25 cellular contexts compared by ENCODE assay signal in the genomic region with DNA sequence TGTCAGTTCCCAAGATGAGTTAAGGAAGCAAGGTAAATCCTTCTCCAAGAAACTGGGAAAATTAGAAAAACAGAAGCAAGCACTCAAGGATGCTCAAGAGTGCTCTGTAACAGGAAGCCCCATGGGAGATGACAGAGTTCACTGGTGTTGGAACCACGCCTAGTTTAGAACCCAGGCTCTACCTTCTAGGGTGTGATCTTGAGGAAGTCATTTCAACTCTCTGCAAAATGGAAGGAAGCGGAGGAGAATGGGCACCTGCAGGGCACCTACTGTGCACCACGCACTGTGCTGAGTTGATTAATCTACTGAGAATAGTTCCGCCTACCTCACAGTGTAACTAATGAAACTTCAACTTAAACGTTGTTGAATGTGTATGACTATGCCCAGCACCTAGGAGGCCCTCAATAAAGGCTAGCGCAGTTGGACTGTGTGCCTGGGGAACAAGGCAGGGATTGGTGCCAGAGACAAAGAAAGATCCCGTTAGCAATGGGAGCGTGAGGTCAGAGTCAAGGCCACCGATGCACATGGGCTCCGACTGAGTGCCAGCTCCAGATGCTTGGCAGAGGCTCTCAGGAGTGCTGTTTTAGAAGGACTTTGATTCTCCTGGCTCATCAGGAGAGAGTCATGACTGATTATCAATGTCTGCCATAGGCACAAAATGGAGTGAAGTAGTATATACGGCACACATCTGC.
A peak's percentile ranks its signal among the peaks of the same experiment; 100 is the strongest.
DNase-seq lines count a peak whose midpoint lies in the region; ATAC-seq and TF ChIP-seq lines count a peak whose summit lies in the region.
"Had no signal": no experiment of that assay in that cellular context is flagged by ENCODE, and none has a peak within 500 bp of the region (broad histone marks: within the 10 kb centered on the region; RNA-seq: fewer than 3 reads in every experiment).

No MANE protein-coding gene starts in this region.

- TF ChIP-seq POLR2A in gastrocnemius medialis (IDR thresholded peaks at IDR 0.05): no peak

- CTCF ChIA-PET in HEK293 (lab: Yijun Ruan, JAX): interaction anchor here (0.6 kb wide), 1 partner anchor 224 kb away, joined by 3 read pairs; no protein-coding TSS in a partner anchor

- intact Hi-C loops in dorsolateral prefrontal cortex (cut with DNase I): no loop called here
- intact Hi-C loops in gastrocnemius medialis (cut with DNase I; ENCODE audit: low total_unique reads): loop anchor here (10.0 kb wide), 1 partner anchor 221 kb away; a partner anchor contains a TSS

- H3K36me3 ChIP-seq in HEK293 (ENCODE audit: control insufficient read depth in 2 of 2, insufficient read depth in 1 of 2, low read length in 2 of 2): no peaks in the 10 kb centered on the region
- H3K36me3 ChIP-seq in hepatocyte (replicated peaks; ENCODE audit: insufficient read depth, low read depth): no peaks in the 10 kb centered on the region
- no peaks in the 10 kb centered on the region for H3K36me3 ChIP-seq in gastrocnemius medialis
- H3K36me3 ChIP-seq: BLaER1, colonic mucosa, spleen had no signal

- TF ChIP-seq CTCF in HEK293 (tag by site-specific recombination; IDR thresholded peaks at IDR 0.05): no peak
- TF ChIP-seq CTCF in dorsolateral prefrontal cortex (IDR thresholded peaks at IDR 0.05 in 54 of 56, conservative IDR thresholded peaks at IDR 0.05 in 2 of 56; ENCODE audit: low read depth in 1 of 56, partially characterized antibody in 56 of 56): no peak
- TF ChIP-seq CTCF in hepatocyte (IDR thresholded peaks at IDR 0.05; ENCODE audit: poor library complexity): no peak
- TF ChIP-seq CTCF in gastrocnemius medialis (IDR thresholded peaks at IDR 0.05 in 4 of 5, conservative IDR thresholded peaks at IDR 0.05 in 1 of 5): no peak

- 97% methylated on average over 11 of the region's 11 CpGs for WGBS in hepatocyte (ENCODE audit: low lambda C conversion rate, missing lambda C conversion rate)

- no peak overlapping the region for H2AFZ ChIP-seq in hepatocyte

- H3K27me3 ChIP-seq in dorsolateral prefrontal cortex (no peaks in the 10 kb centered on the region), hepatocyte (no peaks in the 10 kb centered on the region), gastrocnemius medialis (no peaks in the 10 kb centered on the region)
- H3K27me3 ChIP-seq: BLaER1, colonic mucosa, spleen had no signal

- no peaks in the 10 kb centered on the region for H3K9me2 ChIP-seq in hepatocyte (replicated peaks; ENCODE audit: insufficient read depth)

- H3K9me3 ChIP-seq in HEK293 (ENCODE audit: control insufficient read depth, insufficient read depth, low read depth, low read length) (no peaks in the 10 kb centered on the region), hepatocyte (ENCODE audit: low read depth) (no peaks in the 10 kb centered on the region), gastrocnemius medialis (no peaks in the 10 kb centered on the region)
- H3K9me3 ChIP-seq: colonic mucosa, spleen had no signal

- in situ Hi-C loops in gastrocnemius medialis (cut with MboI; ENCODE audit: low sequenced_read_pairs in 4 of 4): no loop called here

- H3K79me2 ChIP-seq in hepatocyte: no peaks in the 10 kb centered on the region

- H3K27ac ChIP-seq in HEK293 (ENCODE audit: extremely low read depth, low read depth, low read length): no peak overlapping the region
- H3K27ac ChIP-seq in dorsolateral prefrontal cortex: peak overlapping the region in 56 of 59 donors; percentile 46 to 96 (median 85)
- H3K27ac ChIP-seq in hepatocyte: peak overlapping the region; percentile 80
- H3K27ac ChIP-seq in gastrocnemius medialis: peak overlapping the region; percentile 83 to 92 (median 88)
- H3K27ac ChIP-seq: BLaER1, colonic mucosa, spleen had no signal

- DNase-seq in dorsolateral prefrontal cortex: no peak
- no peak for DNase-seq in hepatocyte (ENCODE audit: low spot score)
- DNase-seq in gastrocnemius medialis: peak; percentile 37 to 70
- DNase-seq in activated CD4-positive, alpha-beta T cell treated with anti-CD3 and anti-CD28 coated beads, Interleukin-2, amount 50 U/mL, for 1 hour: no peak
- no peak for DNase-seq in anterior cingulate cortex (lab: John Stamatoyannopoulos, UW)
- no peak for DNase-seq in activated T-cell treated with anti-CD3 and anti-CD28 coated beads, Interleukin-2, amount 50 U/mL, for 1 hour
- DNase-seq: activated naive CD4-positive, alpha-beta T cell treated with anti-CD3 and anti-CD28 coated beads, Interleukin-2, amount 10 ng/mL, durations not matched to agents 7 days and 5 days; activated T-cell treated with anti-CD3 and anti-CD28 coated beads, Interleukin-2, amount 50 U/mL, for 48 hours; colonic mucosa; hypothalamus; islet precursor cell; NCI-H1092 treated with DMSO at 0.1 percent for 48 hours; NCI-H2029; NCI-H524 treated with DMSO at 0.1 percent for 48 hours; posterior cingulate gyrus; RPMI8226; spleen; stimulated activated CD4-positive, alpha-beta T cell treated with anti-CD3 and anti-CD28 coated beads, Interleukin-4, amount 100 ng/mL, for 24 hours; stimulated activated naive CD8-positive, alpha-beta T cell treated with anti-CD3 and anti-CD28 coated beads, Interleukin-15, amount 100 ng/mL, for 72 hours had no signal

- ATAC-seq in gastrocnemius medialis (peak; percentile 37 to 45), GM21576 (IDR thresholded peaks at IDR 0.05; ENCODE audit: unreplicated experiment) (no peak)
- ATAC-seq: HCT116; natural killer cell treated with Interleukin-12 subunit alpha and Interleukin-12 subunit beta and Interleukin-15 and Interleukin-18, amount 100 ng/mL, for 72 hours; SK-N-SH treated with all-trans-retinoic acid at 6 μM for 48 hours; stimulated activated naive CD8-positive, alpha-beta T cell treated with anti-CD3 and anti-CD28 coated beads, Interleukin-15, amount 100 ng/mL, for 72 hours had no signal

- no peak overlapping the region for H3K4me3 ChIP-seq in HEK293 (ENCODE audit: low read depth, low read length)
- H3K4me3 ChIP-seq in dorsolateral prefrontal cortex: no peak overlapping the region
- no peak overlapping the region for H3K4me3 ChIP-seq in hepatocyte
- no peak overlapping the region for H3K4me3 ChIP-seq in gastrocnemius medialis
- H3K4me3 ChIP-seq: BLaER1, colonic mucosa, spleen had no signal

- no peak overlapping the region for H3K4me2 ChIP-seq in hepatocyte

- H4K20me1 ChIP-seq in hepatocyte (ENCODE audit: insufficient read depth, poor library complexity, severe bottlenecking): no peaks in the 10 kb centered on the region
- H4K20me1 ChIP-seq: BLaER1 had no signal

- POLR2A ChIA-PET in HEK293 (lab: Yijun Ruan, JAX): no interaction called here

- H3K4me1 ChIP-seq in HEK293 (ENCODE audit: control insufficient read depth, insufficient read depth, low read length): no peaks in the 10 kb centered on the region
- H3K4me1 ChIP-seq in hepatocyte (ENCODE audit: insufficient read depth): peaks cover 12% of the 10 kb centered on the region
- H3K4me1 ChIP-seq in gastrocnemius medialis: peaks cover 43 to 47% of the 10 kb centered on the region in 2 donors
- H3K4me1 ChIP-seq: colonic mucosa, spleen had no signal

TF ChIP-seq in HEK293, 187 proteins besides CTCF, POLR2A, EP300 and RAD21 (continues in another document):
- TF ChIP-seq ZNF747 (tag by site-specific recombination; IDR thresholded peaks at IDR 0.05): no peak
- no peak for TF ChIP-seq ZNF140 (tag by site-specific recombination; IDR thresholded peaks at IDR 0.05)
- TF ChIP-seq, protein P1, sequence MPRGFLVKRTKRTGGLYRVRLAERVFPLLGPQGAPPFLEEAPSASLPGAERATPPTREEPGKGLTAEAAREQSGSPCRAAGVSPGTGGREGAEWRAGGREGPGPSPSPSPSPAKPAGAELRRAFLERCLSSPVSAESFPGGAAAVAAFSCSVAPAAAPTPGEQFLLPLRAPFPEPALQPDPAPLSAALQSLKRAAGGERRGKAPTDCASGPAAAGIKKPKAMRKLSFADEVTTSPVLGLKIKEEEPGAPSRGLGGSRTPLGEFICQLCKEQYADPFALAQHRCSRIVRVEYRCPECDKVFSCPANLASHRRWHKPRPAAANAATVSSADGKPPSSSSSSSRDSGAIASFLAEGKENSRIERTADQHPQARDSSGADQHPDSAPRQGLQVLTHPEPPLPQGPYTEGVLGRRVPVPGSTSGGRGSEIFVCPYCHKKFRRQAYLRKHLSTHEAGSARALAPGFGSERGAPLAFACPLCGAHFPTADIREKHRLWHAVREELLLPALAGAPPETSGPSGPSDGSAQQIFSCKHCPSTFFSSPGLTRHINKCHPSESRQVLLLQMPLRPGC (tag by site-specific recombination; IDR thresholded peaks at IDR 0.05): no peak
- TF ChIP-seq, protein P2, sequence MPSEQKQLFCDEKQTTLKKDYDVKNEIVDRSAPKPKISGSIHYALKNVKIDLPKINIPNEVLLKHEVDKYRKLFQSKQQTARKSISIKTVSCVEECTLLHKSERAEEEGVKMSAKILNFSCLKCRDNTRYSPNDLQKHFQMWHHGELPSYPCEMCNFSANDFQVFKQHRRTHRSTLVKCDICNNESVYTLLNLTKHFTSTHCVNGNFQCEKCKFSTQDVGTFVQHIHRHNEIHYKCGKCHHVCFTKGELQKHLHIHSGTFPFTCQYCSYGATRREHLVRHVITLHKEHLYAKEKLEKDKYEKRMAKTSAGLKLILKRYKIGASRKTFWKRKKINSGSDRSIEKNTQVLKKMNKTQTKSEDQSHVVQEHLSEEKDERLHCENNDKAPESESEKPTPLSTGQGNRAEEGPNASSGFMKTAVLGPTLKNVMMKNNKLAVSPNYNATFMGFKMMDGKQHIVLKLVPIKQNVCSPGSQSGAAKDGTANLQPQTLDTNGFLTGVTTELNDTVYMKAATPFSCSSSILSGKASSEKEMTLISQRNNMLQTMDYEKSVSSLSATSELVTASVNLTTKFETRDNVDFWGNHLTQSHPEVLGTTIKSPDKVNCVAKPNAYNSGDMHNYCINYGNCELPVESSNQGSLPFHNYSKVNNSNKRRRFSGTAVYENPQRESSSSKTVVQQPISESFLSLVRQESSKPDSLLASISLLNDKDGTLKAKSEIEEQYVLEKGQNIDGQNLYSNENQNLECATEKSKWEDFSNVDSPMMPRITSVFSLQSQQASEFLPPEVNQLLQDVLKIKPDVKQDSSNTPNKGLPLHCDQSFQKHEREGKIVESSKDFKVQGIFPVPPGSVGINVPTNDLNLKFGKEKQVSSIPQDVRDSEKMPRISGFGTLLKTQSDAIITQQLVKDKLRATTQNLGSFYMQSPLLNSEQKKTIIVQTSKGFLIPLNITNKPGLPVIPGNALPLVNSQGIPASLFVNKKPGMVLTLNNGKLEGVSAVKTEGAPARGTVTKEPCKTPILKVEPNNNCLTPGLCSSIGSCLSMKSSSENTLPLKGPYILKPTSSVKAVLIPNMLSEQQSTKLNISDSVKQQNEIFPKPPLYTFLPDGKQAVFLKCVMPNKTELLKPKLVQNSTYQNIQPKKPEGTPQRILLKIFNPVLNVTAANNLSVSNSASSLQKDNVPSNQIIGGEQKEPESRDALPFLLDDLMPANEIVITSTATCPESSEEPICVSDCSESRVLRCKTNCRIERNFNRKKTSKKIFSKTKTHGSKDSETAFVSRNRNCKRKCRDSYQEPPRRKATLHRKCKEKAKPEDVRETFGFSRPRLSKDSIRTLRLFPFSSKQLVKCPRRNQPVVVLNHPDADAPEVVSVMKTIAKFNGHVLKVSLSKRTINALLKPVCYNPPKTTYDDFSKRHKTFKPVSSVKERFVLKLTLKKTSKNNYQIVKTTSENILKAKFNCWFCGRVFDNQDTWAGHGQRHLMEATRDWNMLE (tag by site-specific recombination; conservative IDR thresholded peaks at IDR 0.05; ENCODE audit: low read depth): no peak

Comparison
In these comparisons a context has a peak if more than half of its experiments do, and no peak if none do; other contexts are left out.
1. DNase-seq: peak in gastrocnemius medialis (2 of 2); none in dorsolateral prefrontal cortex (0 of 10), hepatocyte (single experiment), activated CD4-positive, alpha-beta T cell treated with anti-CD3 and anti-CD28 coated beads, Interleukin-2, amount 50 U/mL, for 1 hour (single experiment), anterior cingulate cortex (0 of 58) and activated T-cell treated with anti-CD3 and anti-CD28 coated beads, Interleukin-2, amount 50 U/mL, for 1 hour (single experiment).